Comparison of ENCODE assay signal across 1 cellular context in the genomic region with DNA sequence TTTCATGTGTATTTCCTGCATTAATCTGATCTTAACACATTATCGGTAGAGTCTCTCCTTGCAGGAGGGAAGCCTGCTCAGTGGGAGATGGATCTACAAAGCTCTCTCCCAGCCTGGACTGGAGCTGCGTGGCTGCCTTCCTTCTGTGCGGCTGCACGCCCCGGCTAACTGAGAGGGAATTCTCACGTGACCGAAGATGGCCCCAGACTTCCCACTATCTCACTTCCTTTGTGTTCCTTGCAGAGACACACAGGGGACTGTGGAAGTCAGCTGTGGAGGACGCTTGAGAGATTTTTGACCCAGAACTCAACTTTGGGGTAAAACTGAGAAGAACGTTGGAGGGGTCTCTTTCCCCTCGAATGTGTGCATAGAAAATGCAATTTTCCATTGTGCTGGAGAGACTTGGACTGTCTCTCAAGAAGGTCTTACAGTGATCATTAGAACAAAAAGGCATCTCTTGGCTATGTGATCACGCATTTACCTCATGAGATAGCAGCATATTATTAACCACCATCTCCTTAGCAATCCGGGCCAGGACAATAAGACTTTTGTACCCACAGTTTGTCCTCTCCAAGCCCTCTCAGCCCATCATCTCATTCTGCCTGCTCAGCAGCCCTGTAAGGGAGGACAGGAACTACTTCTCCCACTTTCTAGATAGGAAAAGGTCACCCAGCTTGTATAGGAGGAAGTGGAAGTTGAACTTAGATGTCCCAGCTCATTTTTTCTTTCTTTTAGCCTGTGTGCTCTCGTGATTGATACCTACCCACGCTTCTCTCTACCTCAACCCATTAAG.
TF ChIP-seq lines count a peak whose summit lies in the region.

No MANE protein-coding gene starts in this region.

TF ChIP-seq in K562, 482 proteins besides CTCF, POLR2A, EP300 and RAD21 (continued from another document and continues in another):
- no peak for TF ChIP-seq NR2C2 (CRISPR knock-in tag; IDR thresholded peaks at IDR 0.05)
- TF ChIP-seq NR2C2 (tag; IDR thresholded peaks at IDR 0.05) = peak; percentile 84
- TF ChIP-seq, protein P1, sequence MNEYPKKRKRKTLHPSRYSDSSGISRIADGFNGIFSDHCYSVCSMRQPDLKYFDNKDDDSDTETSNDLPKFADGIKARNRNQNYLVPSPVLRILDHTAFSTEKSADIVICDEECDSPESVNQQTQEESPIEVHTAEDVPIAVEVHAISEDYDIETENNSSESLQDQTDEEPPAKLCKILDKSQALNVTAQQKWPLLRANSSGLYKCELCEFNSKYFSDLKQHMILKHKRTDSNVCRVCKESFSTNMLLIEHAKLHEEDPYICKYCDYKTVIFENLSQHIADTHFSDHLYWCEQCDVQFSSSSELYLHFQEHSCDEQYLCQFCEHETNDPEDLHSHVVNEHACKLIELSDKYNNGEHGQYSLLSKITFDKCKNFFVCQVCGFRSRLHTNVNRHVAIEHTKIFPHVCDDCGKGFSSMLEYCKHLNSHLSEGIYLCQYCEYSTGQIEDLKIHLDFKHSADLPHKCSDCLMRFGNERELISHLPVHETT (CRISPR knock-in tag; conservative IDR thresholded peaks at IDR 0.05 in 1 of 2, IDR thresholded peaks at IDR 0.05 in 1 of 2) = peak in 1 of 2 experiments; percentile 79; a peak in 1 of 4 replicates
- peak; percentile 71 for TF ChIP-seq PTRF (tag; IDR thresholded peaks at IDR 0.05)
- TF ChIP-seq SUPT5H (IDR thresholded peaks at IDR 0.05) = no peak
- no peak for TF ChIP-seq GTF2F1 (IDR thresholded peaks at IDR 0.05; ENCODE audit: low read depth, low read length)
- TF ChIP-seq, protein P2, sequence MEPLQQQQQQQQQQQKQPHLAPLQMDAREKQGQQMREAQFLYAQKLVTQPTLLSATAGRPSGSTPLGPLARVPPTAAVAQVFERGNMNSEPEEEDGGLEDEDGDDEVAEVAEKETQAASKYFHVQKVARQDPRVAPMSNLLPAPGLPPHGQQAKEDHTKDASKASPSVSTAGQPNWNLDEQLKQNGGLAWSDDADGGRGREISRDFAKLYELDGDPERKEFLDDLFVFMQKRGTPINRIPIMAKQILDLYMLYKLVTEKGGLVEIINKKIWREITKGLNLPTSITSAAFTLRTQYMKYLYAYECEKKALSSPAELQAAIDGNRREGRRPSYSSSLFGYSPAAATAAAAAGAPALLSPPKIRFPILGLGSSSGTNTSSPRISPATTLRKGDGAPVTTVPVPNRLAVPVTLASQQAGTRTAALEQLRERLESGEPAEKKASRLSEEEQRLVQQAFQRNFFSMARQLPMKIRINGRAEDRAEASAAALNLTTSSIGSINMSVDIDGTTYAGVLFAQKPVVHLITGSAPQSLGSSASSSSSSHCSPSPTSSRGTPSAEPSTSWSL (CRISPR knock-in tag; IDR thresholded peaks at IDR 0.05; ENCODE audit: borderline replicate concordance) = 0 out of 2 replicates have a peak, but pooled peaks have one; percentile 43
- TF ChIP-seq IRF2 (CRISPR knock-in tag; IDR thresholded peaks at IDR 0.05) = no peak
- TF ChIP-seq, protein P3, sequence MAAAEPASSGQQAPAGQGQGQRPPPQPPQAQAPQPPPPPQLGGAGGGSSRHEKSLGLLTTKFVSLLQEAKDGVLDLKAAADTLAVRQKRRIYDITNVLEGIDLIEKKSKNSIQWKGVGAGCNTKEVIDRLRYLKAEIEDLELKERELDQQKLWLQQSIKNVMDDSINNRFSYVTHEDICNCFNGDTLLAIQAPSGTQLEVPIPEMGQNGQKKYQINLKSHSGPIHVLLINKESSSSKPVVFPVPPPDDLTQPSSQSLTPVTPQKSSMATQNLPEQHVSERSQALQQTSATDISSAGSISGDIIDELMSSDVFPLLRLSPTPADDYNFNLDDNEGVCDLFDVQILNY (CRISPR knock-in tag; IDR thresholded peaks at IDR 0.05) = no peak
- TF ChIP-seq, protein P4, sequence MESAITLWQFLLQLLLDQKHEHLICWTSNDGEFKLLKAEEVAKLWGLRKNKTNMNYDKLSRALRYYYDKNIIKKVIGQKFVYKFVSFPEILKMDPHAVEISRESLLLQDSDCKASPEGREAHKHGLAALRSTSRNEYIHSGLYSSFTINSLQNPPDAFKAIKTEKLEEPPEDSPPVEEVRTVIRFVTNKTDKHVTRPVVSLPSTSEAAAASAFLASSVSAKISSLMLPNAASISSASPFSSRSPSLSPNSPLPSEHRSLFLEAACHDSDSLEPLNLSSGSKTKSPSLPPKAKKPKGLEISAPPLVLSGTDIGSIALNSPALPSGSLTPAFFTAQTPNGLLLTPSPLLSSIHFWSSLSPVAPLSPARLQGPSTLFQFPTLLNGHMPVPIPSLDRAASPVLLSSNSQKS (CRISPR knock-in tag; IDR thresholded peaks at IDR 0.05) = no peak
- TF ChIP-seq FOXA1 (IDR thresholded peaks at IDR 0.05; ENCODE audit: borderline replicate concordance) = no peak
- TF ChIP-seq, protein P5, sequence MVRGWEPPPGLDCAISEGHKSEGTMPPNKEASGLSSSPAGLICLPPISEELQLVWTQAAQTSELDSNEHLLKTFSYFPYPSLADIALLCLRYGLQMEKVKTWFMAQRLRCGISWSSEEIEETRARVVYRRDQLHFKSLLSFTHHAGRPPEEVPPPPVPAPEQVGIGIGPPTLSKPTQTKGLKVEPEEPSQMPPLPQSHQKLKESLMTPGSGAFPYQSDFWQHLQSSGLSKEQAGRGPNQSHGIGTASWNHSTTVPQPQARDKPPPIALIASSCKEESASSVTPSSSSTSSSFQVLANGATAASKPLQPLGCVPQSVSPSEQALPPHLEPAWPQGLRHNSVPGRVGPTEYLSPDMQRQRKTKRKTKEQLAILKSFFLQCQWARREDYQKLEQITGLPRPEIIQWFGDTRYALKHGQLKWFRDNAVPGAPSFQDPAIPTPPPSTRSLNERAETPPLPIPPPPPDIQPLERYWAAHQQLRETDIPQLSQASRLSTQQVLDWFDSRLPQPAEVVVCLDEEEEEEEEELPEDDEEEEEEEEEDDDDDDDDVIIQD (CRISPR knock-in tag; IDR thresholded peaks at IDR 0.05) = no peak
- TF ChIP-seq GTF2A2 (tag; IDR thresholded peaks at IDR 0.05) = no peak
- no peak for TF ChIP-seq NFIC (IDR thresholded peaks at IDR 0.05)
- no peak for TF ChIP-seq ZNF165 (CRISPR knock-in tag; IDR thresholded peaks at IDR 0.05; ENCODE audit: borderline replicate concordance)
- TF ChIP-seq TGIF2 (CRISPR knock-in tag; IDR thresholded peaks at IDR 0.05) = no peak
- no peak for TF ChIP-seq HNRNPK (IDR thresholded peaks at IDR 0.05; ENCODE audit: low read depth, low read length, poor library complexity, severe bottlenecking)
- no peak for TF ChIP-seq BRCA1 (IDR thresholded peaks at IDR 0.05)
- TF ChIP-seq BRCA1 (CRISPR knock-in tag; IDR thresholded peaks at IDR 0.05) = no peak
- TF ChIP-seq ZNF75A (CRISPR knock-in tag; IDR thresholded peaks at IDR 0.05) = no peak
- TF ChIP-seq ZNF584 (CRISPR knock-in tag; IDR thresholded peaks at IDR 0.05; ENCODE audit: low read depth) = peak; percentile 65; the same call in 1 of the 2 replicates
- TF ChIP-seq ZNF140 (CRISPR knock-in tag; IDR thresholded peaks at IDR 0.05) = no peak
- TF ChIP-seq, protein P6, sequence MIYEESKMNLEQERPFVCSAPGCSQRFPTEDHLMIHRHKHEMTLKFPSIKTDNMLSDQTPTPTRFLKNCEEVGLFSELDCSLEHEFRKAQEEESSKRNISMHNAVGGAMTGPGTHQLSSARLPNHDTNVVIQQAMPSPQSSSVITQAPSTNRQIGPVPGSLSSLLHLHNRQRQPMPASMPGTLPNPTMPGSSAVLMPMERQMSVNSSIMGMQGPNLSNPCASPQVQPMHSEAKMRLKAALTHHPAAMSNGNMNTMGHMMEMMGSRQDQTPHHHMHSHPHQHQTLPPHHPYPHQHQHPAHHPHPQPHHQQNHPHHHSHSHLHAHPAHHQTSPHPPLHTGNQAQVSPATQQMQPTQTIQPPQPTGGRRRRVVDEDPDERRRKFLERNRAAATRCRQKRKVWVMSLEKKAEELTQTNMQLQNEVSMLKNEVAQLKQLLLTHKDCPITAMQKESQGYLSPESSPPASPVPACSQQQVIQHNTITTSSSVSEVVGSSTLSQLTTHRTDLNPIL (CRISPR knock-in tag; IDR thresholded peaks at IDR 0.05) = no peak
- TF ChIP-seq, protein P7, sequence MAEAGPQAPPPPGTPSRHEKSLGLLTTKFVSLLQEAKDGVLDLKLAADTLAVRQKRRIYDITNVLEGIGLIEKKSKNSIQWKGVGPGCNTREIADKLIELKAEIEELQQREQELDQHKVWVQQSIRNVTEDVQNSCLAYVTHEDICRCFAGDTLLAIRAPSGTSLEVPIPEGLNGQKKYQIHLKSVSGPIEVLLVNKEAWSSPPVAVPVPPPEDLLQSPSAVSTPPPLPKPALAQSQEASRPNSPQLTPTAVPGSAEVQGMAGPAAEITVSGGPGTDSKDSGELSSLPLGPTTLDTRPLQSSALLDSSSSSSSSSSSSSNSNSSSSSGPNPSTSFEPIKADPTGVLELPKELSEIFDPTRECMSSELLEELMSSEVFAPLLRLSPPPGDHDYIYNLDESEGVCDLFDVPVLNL (CRISPR knock-in tag; IDR thresholded peaks at IDR 0.05; ENCODE audit: low read depth) = no peak
- TF ChIP-seq, protein P8, sequence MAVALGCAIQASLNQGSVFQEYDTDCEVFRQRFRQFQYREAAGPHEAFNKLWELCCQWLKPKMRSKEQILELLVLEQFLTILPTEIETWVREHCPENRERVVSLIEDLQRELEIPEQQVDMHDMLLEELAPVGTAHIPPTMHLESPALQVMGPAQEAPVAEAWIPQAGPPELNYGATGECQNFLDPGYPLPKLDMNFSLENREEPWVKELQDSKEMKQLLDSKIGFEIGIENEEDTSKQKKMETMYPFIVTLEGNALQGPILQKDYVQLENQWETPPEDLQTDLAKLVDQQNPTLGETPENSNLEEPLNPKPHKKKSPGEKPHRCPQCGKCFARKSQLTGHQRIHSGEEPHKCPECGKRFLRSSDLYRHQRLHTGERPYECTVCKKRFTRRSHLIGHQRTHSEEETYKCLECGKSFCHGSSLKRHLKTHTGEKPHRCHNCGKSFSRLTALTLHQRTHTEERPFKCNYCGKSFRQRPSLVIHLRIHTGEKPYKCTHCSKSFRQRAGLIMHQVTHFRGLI (CRISPR knock-in tag; IDR thresholded peaks at IDR 0.05) = no peak
- TF ChIP-seq MCM5 (IDR thresholded peaks at IDR 0.05; ENCODE audit: low read depth) = no peak
- no peak for TF ChIP-seq ARHGAP35 (IDR thresholded peaks at IDR 0.05; ENCODE audit: partially characterized antibody)
- TF ChIP-seq, protein P9, sequence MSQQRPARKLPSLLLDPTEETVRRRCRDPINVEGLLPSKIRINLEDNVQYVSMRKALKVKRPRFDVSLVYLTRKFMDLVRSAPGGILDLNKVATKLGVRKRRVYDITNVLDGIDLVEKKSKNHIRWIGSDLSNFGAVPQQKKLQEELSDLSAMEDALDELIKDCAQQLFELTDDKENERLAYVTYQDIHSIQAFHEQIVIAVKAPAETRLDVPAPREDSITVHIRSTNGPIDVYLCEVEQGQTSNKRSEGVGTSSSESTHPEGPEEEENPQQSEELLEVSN (IDR thresholded peaks at IDR 0.05; ENCODE audit: borderline replicate concordance in 1 of 2, extremely low read depth in 1 of 2, insufficient read depth in 1 of 2, insufficient read length in 1 of 2, low read depth in 1 of 2, low read length in 1 of 2, poor library complexity in 1 of 2, severe bottlenecking in 1 of 2) = peak; percentile 89
- TF ChIP-seq, protein P10, sequence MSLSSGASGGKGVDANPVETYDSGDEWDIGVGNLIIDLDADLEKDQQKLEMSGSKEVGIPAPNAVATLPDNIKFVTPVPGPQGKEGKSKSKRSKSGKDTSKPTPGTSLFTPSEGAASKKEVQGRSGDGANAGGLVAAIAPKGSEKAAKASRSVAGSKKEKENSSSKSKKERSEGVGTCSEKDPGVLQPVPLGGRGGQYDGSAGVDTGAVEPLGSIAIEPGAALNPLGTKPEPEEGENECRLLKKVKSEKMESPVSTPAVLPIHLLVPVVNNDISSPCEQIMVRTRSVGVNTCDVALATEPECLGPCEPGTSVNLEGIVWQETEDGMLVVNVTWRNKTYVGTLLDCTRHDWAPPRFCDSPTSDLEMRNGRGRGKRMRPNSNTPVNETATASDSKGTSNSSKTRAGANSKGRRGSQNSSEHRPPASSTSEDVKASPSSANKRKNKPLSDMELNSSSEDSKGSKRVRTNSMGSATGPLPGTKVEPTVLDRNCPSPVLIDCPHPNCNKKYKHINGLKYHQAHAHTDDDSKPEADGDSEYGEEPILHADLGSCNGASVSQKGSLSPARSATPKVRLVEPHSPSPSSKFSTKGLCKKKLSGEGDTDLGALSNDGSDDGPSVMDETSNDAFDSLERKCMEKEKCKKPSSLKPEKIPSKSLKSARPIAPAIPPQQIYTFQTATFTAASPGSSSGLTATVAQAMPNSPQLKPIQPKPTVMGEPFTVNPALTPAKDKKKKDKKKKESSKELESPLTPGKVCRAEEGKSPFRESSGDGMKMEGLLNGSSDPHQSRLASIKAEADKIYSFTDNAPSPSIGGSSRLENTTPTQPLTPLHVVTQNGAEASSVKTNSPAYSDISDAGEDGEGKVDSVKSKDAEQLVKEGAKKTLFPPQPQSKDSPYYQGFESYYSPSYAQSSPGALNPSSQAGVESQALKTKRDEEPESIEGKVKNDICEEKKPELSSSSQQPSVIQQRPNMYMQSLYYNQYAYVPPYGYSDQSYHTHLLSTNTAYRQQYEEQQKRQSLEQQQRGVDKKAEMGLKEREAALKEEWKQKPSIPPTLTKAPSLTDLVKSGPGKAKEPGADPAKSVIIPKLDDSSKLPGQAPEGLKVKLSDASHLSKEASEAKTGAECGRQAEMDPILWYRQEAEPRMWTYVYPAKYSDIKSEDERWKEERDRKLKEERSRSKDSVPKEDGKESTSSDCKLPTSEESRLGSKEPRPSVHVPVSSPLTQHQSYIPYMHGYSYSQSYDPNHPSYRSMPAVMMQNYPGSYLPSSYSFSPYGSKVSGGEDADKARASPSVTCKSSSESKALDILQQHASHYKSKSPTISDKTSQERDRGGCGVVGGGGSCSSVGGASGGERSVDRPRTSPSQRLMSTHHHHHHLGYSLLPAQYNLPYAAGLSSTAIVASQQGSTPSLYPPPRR (CRISPR knock-in tag; IDR thresholded peaks at IDR 0.05; ENCODE audit: borderline replicate concordance) = no peak
